In genomic region chr7:100975391-100975821, GRCh38 we compare ENCODE assay signal across 16 cellular contexts. TPM values are rescaled to one million over a fixed set of nuclear protein-coding genes. Genes with fewer than 3 reads are reported as not detected.
"Had no signal": no experiment of that assay in that cellular context is flagged by ENCODE, and none has a peak within 500 bp of the region (broad histone marks: within the 10 kb centered on the region; RNA-seq: fewer than 3 reads in every experiment).

No MANE protein-coding gene starts in this region.

- FAIRE-seq: endometrium had no signal

- ATAC-seq: activated naive CD8-positive, alpha-beta T cell treated with anti-CD3 and anti-CD28 coated beads, Interleukin-2, amount 50 U/mL, for 24 hours; activated T-helper 17 cell treated with anti-CD3 and anti-CD28 coated beads, Interleukin-2, amount 50 U/mL, for 72 hours; gastroesophageal sphincter; heart right ventricle; left lobe of liver; naive thymus-derived CD8-positive, alpha-beta T cell; stimulated activated effector memory CD8-positive, alpha-beta T cell treated with anti-CD3 and anti-CD28 coated beads, Interleukin-12 subunit alpha, Interleukin-12 subunit beta, amount 100 ng/mL, for 72 hours had no signal

- H3K27ac ChIP-seq: ascending aorta, gastroesophageal sphincter, heart right ventricle, thoracic aorta had no signal

- H3K36me3 ChIP-seq: ascending aorta, gastroesophageal sphincter, heart right ventricle, thoracic aorta had no signal

- DNase-seq: activated CD4-positive, alpha-beta T cell treated with anti-CD3 and anti-CD28 coated beads, Interleukin-2, amount 10 ng/mL, durations not matched to agents 7 days and 5 days; activated naive CD4-positive, alpha-beta T cell treated with anti-CD3 and anti-CD28 coated beads for 36 hours; activated naive CD8-positive, alpha-beta T cell treated with anti-CD3 and anti-CD28 coated beads, Interleukin-2, amount 50 U/mL, for 24 hours; activated T-cell treated with anti-CD3 and anti-CD28 coated beads for 4 hours; heart right ventricle; midbrain; naive thymus-derived CD8-positive, alpha-beta T cell had no signal

- H3K4me1 ChIP-seq: ascending aorta, gastroesophageal sphincter, heart right ventricle had no signal

- H3K4me3 ChIP-seq: ascending aorta, gastroesophageal sphincter, heart right ventricle, thoracic aorta had no signal

- H3K27me3 ChIP-seq: ascending aorta had no signal

RNA-seq across cellular contexts. Expression of gene MUC3A, which starts 26.1 kb away (rescaled TPM):
- polyA plus RNA-seq: naive thymus-derived CD8-positive, alpha-beta T cell had no signal

RNA-seq across cellular contexts. Expression of gene MUC17, which starts 44.5 kb away (rescaled TPM):
- polyA plus RNA-seq: esophagus; heart right ventricle; naive thymus-derived CD8-positive, alpha-beta T cell; urinary bladder had no signal
